Comparison of ENCODE assay signal across 16 cellular contexts in the genomic region with DNA sequence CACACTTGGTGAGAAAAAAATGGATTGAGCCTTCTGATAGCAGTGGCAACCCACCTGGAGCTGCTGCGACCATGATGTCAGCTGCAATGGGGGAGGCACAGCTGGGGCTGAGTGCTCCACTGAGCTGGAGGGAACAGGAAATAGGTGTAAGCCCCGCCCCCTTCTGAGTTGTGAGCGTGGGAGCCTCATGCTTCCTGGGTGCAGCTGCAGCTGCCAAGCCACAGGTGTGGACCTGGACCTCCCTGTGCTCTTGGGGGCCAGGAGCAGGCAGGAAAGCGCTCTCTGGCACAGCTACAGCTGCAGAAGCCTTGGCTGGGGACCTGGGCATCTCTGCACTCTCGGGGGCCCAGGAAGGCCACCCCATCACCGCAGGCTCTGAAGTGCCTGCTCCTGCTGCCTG.
A peak's percentile ranks its signal among the peaks of the same experiment; 100 is the strongest.
DNase-seq lines count a peak whose midpoint lies in the region; ATAC-seq lines count a peak whose summit lies in the region.
"Had no signal": no experiment of that assay in that cellular context is flagged by ENCODE, and none has a peak within 500 bp of the region (broad histone marks: within the 10 kb centered on the region; RNA-seq: fewer than 3 reads in every experiment).

No MANE protein-coding gene starts in this region.

- H3K4me3 Mint-ChIP-seq in activated CD4-positive, alpha-beta T cell treated with anti-CD3 and anti-CD28 coated beads for 36 hours: no peak overlapping the region
- H3K4me3 Mint-ChIP-seq in activated T-helper 1 cell treated with anti-CD3 and anti-CD28 coated beads, Interleukin-12 subunit alpha, Interleukin-12 subunit beta, Interleukin-2, Interleukin-4 antibody, amounts not matched to agents 30 ng/mL and 10 ng/mL and 1 ng/mL, durations not matched to agents 14 hours and 24 hours and 36 hours: no peak overlapping the region
- H3K4me3 Mint-ChIP-seq: H9 had no signal

- no peaks in the 10 kb centered on the region for H3K36me3 Mint-ChIP-seq in activated CD4-positive, alpha-beta T cell treated with anti-CD3 and anti-CD28 coated beads for 36 hours (ENCODE audit: low read depth)
- H3K36me3 Mint-ChIP-seq in activated T-helper 1 cell treated with anti-CD3 and anti-CD28 coated beads, Interleukin-12 subunit alpha, Interleukin-12 subunit beta, Interleukin-2, Interleukin-4 antibody, amounts not matched to agents 30 ng/mL and 10 ng/mL and 1 ng/mL, durations not matched to agents 14 hours and 24 hours and 36 hours (ENCODE audit: low read depth): no peaks in the 10 kb centered on the region
- H3K36me3 Mint-ChIP-seq: immature natural killer cell had no signal

- H3K9me3 ChIP-seq in KOPT-K1 (ENCODE audit: insufficient read depth, low read length, poor library complexity, severe bottlenecking): peaks cover 14% of the 10 kb centered on the region
- H3K9me3 ChIP-seq: gastroesophageal sphincter had no signal

- H3K27ac Mint-ChIP-seq in activated CD4-positive, alpha-beta T cell treated with anti-CD3 and anti-CD28 coated beads for 36 hours: no peak overlapping the region
- no peak overlapping the region for H3K27ac Mint-ChIP-seq in activated T-helper 1 cell treated with anti-CD3 and anti-CD28 coated beads, Interleukin-12 subunit alpha, Interleukin-12 subunit beta, Interleukin-2, Interleukin-4 antibody, amounts not matched to agents 30 ng/mL and 10 ng/mL and 1 ng/mL, durations not matched to agents 14 hours and 24 hours and 36 hours
- H3K27ac Mint-ChIP-seq: H9, immature natural killer cell had no signal

- intact Hi-C loops in activated CD4-positive, alpha-beta T cell treated with anti-CD3 and anti-CD28 coated beads for 36 hours (cut with DNase I, micrococcal nuclease): no loop called here
- intact Hi-C loops in activated T-helper 1 cell treated with anti-CD3 and anti-CD28 coated beads, Interleukin-12 subunit alpha, Interleukin-12 subunit beta, Interleukin-2, Interleukin-4 antibody, amounts not matched to agents 30 ng/mL and 10 ng/mL and 1 ng/mL, durations not matched to agents 14 hours and 24 hours and 36 hours (cut with micrococcal nuclease): no loop called here

- H3K9me3 Mint-ChIP-seq in activated CD4-positive, alpha-beta T cell treated with anti-CD3 and anti-CD28 coated beads for 36 hours (ENCODE audit: low read depth): peaks cover 3% of the 10 kb centered on the region
- H3K9me3 Mint-ChIP-seq in activated T-helper 1 cell treated with anti-CD3 and anti-CD28 coated beads, Interleukin-12 subunit alpha, Interleukin-12 subunit beta, Interleukin-2, Interleukin-4 antibody, amounts not matched to agents 30 ng/mL and 10 ng/mL and 1 ng/mL, durations not matched to agents 14 hours and 24 hours and 36 hours: peaks cover 11% of the 10 kb centered on the region
- H3K9me3 Mint-ChIP-seq: H9 had no signal

- H3K36me3 ChIP-seq in KOPT-K1 (ENCODE audit: insufficient read depth, low read length): no peaks in the 10 kb centered on the region
- H3K36me3 ChIP-seq: gastroesophageal sphincter had no signal

- peaks cover 4% of the 10 kb centered on the region for H3K4me1 Mint-ChIP-seq in activated CD4-positive, alpha-beta T cell treated with anti-CD3 and anti-CD28 coated beads for 36 hours
- H3K4me1 Mint-ChIP-seq in activated T-helper 1 cell treated with anti-CD3 and anti-CD28 coated beads, Interleukin-12 subunit alpha, Interleukin-12 subunit beta, Interleukin-2, Interleukin-4 antibody, amounts not matched to agents 30 ng/mL and 10 ng/mL and 1 ng/mL, durations not matched to agents 14 hours and 24 hours and 36 hours (ENCODE audit: low read depth): no peaks in the 10 kb centered on the region

- DNase-seq in activated CD4-positive, alpha-beta T cell treated with anti-CD3 and anti-CD28 coated beads for 36 hours: peak; percentile 52
- DNase-seq in activated CD4-positive, alpha-beta T cell treated with anti-CD3 and anti-CD28 coated beads, Interleukin-2, amount 50 U/mL, for 4 hours: no peak
- DNase-seq in SW480 (ENCODE audit: low spot score) (peak; percentile 17), H4 (ENCODE audit: low spot score) (no peak)
- DNase-seq in stimulated activated CD4-positive, alpha-beta T cell treated with anti-CD3 and anti-CD28 coated beads, Interleukin-4, amount 100 ng/mL, for 48 hours (ENCODE audit: low read depth in 2 of 2): peak; percentile 5 to 16
- no peak for DNase-seq in activated T-helper 1 cell treated with anti-CD3 and anti-CD28 coated beads, Interleukin-12 subunit alpha, Interleukin-12 subunit beta, Interleukin-2, Interleukin-4 antibody, amounts not matched to agents 30 ng/mL and 10 ng/mL and 1 ng/mL, durations not matched to agents 14 hours and 24 hours and 36 hours (ENCODE audit: low spot score)
- DNase-seq: cerebellar nuclear complex, H9, immature natural killer cell, NCI-H226, occipital lobe, T-helper 9 cell had no signal

- H3K27ac ChIP-seq in KOPT-K1 (ENCODE audit: low read depth, low read length, poor library complexity, severe bottlenecking): peak overlapping the region; percentile 20
- H3K27ac ChIP-seq: gastroesophageal sphincter, HL-60 had no signal

- H3K27me3 Mint-ChIP-seq in activated CD4-positive, alpha-beta T cell treated with anti-CD3 and anti-CD28 coated beads for 36 hours: no peaks in the 10 kb centered on the region
- H3K27me3 Mint-ChIP-seq in activated T-helper 1 cell treated with anti-CD3 and anti-CD28 coated beads, Interleukin-12 subunit alpha, Interleukin-12 subunit beta, Interleukin-2, Interleukin-4 antibody, amounts not matched to agents 30 ng/mL and 10 ng/mL and 1 ng/mL, durations not matched to agents 14 hours and 24 hours and 36 hours (ENCODE audit: insufficient read depth): no peaks in the 10 kb centered on the region

- peak; percentile 51 for ATAC-seq in activated CD4-positive, alpha-beta T cell treated with anti-CD3 and anti-CD28 coated beads for 36 hours
- ATAC-seq in GM21423 (IDR thresholded peaks at IDR 0.05; ENCODE audit: unreplicated experiment): no peak
- ATAC-seq: gastroesophageal sphincter had no signal

- POLR2A ChIA-PET in activated CD4-positive, alpha-beta T cell treated with anti-CD3 and anti-CD28 coated beads for 36 hours (lab: Charles Lee): no interaction called here

- CTCF ChIA-PET in activated CD4-positive, alpha-beta T cell treated with anti-CD3 and anti-CD28 coated beads for 36 hours (lab: Charles Lee): interaction anchor here (0.6 kb wide), 1 partner anchor 1194 kb away, joined by 3 read pairs; no protein-coding TSS in a partner anchor

Comparison
In these comparisons a context has a peak if more than half of its experiments do, and no peak if none do; other contexts are left out.
1. DNase-seq: peak in activated CD4-positive, alpha-beta T cell treated with anti-CD3 and anti-CD28 coated beads for 36 hours (single experiment), SW480 (single experiment) and stimulated activated CD4-positive, alpha-beta T cell treated with anti-CD3 and anti-CD28 coated beads, Interleukin-4, amount 100 ng/mL, for 48 hours (2 of 2); none in activated CD4-positive, alpha-beta T cell treated with anti-CD3 and anti-CD28 coated beads, Interleukin-2, amount 50 U/mL, for 4 hours (0 of 2), H4 (single experiment) and activated T-helper 1 cell treated with anti-CD3 and anti-CD28 coated beads, Interleukin-12 subunit alpha, Interleukin-12 subunit beta, Interleukin-2, Interleukin-4 antibody, amounts not matched to agents 30 ng/mL and 10 ng/mL and 1 ng/mL, durations not matched to agents 14 hours and 24 hours and 36 hours (single experiment).